ENCODE assay signal across 21 cellular contexts in the genomic region with DNA sequence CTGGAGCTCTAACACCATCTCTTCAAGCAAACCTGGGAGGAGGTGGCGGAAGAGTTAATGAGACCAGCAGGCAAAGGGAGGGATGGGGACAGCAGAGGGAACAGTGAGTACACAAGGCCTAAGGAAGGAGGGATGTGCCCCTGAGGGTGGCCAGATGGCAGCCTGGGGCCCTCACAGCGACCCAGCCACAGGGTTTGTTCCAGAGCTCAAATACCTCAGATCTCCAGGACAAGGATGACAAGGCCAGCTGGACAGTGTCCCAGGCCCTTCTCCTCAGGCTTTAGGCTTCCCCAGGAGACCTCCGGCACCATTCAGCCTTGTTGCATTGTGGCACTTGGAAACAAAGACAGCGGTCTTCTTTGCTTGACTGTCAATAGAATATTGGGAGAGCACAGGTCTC. TPM values are rescaled to one million over a fixed set of nuclear protein-coding genes. Genes with fewer than 3 reads are reported as not detected.
DNase-seq lines count a peak whose midpoint lies in the region; ATAC-seq and TF ChIP-seq lines count a peak whose summit lies in the region.
"Had no signal": no experiment of that assay in that cellular context is flagged by ENCODE, and none has a peak within 500 bp of the region (broad histone marks: within the 10 kb centered on the region; RNA-seq: fewer than 3 reads in every experiment).

No MANE protein-coding gene starts in this region.

- TF ChIP-seq CTCF in GM23338 (conservative IDR thresholded peaks at IDR 0.05; ENCODE audit: low read depth in 2 of 2): no peak
- TF ChIP-seq CTCF in CD4-positive, alpha-beta T cell (IDR thresholded peaks at IDR 0.05): no peak

- H3K27me3 ChIP-seq in BLaER1: no peaks in the 10 kb centered on the region
- no peaks in the 10 kb centered on the region for H3K27me3 ChIP-seq in GM23338 (ENCODE audit: insufficient read depth)
- H3K27me3 ChIP-seq in CD4-positive, alpha-beta T cell (ENCODE audit: control insufficient read depth, insufficient read depth, low read length): no peaks in the 10 kb centered on the region
- H3K27me3 ChIP-seq: suprapubic skin had no signal

- no peak for DNase-seq in GM23338 (ENCODE audit: low spot score)
- peak; percentile 65 for DNase-seq in cerebellum (ENCODE audit: low spot score)
- DNase-seq in midbrain (lab: John Stamatoyannopoulos, UW): peak; percentile 62
- no peak for DNase-seq in T1000 (lab: John Stamatoyannopoulos, UW)
- DNase-seq in activated CD4-positive, alpha-beta T cell treated with anti-CD3 and anti-CD28 coated beads, Interleukin-2, amount 50 U/mL, for 4 hours: no peak
- DNase-seq in CD4-positive, alpha-beta T cell: no peak
- DNase-seq: activated T-cell treated with anti-CD3 and anti-CD28 coated beads for 4 hours; cortex of kidney; NCI-H1930; NCI-H510A; stimulated activated CD4-positive, alpha-beta T cell treated with anti-CD3 and anti-CD28 coated beads, Interleukin-12 subunit alpha, Interleukin-12 subunit beta, amount 100 ng/mL, for 4 hours; stimulated activated CD8-positive, alpha-beta memory T cell treated with anti-CD3 and anti-CD28 coated beads, Interleukin-4, amount 100 ng/mL, for 48 hours had no signal

- no peaks in the 10 kb centered on the region for H3K9me3 ChIP-seq in BLaER1
- H3K9me3 ChIP-seq in CD4-positive, alpha-beta T cell (ENCODE audit: control insufficient read depth, low read length): no peaks in the 10 kb centered on the region
- H3K9me3 ChIP-seq: prostate gland, suprapubic skin had no signal

- no peak overlapping the region for H3K9ac ChIP-seq in BLaER1

- POLR2A ChIA-PET in CD4-positive, alpha-beta T cell (lab: Charles Lee): interaction anchor here (1.0 kb wide), 1 partner anchor 15 kb away, joined by 3 read pairs; a partner anchor contains a TSS

- no peak overlapping the region for H3K27ac Mint-ChIP-seq in GM23338
- no peak overlapping the region for H3K27ac Mint-ChIP-seq in CD4-positive, alpha-beta T cell

- H3K4me3 ChIP-seq in BLaER1: no peak overlapping the region
- H3K4me3 ChIP-seq in GM23338: no peak overlapping the region
- H3K4me3 ChIP-seq: K562, prostate gland, suprapubic skin had no signal

- peaks cover 11% of the 10 kb centered on the region; the same call in 2 of the 3 replicates for H3K36me3 Mint-ChIP-seq in GM23338 (ENCODE audit: low read depth)
- H3K36me3 Mint-ChIP-seq in CD4-positive, alpha-beta T cell (ENCODE audit: low read depth): peaks cover 5% of the 10 kb centered on the region

- no peaks in the 10 kb centered on the region for H3K9me2 ChIP-seq in GM23338 (ENCODE audit: insufficient read depth)

- peaks cover 49% of the 10 kb centered on the region for H3K4me1 Mint-ChIP-seq in GM23338
- peaks cover 26% of the 10 kb centered on the region for H3K4me1 Mint-ChIP-seq in CD4-positive, alpha-beta T cell (ENCODE audit: low read depth)

- CTCF ChIA-PET in CD4-positive, alpha-beta T cell (lab: Charles Lee): interaction anchor here (2.5 kb wide), 1 partner anchor 25 kb away, joined by 7 read pairs; no protein-coding TSS in a partner anchor

- ATAC-seq in GM23338 (no peak), SK-N-SH treated with all-trans-retinoic acid at 6 μM for 48 hours (no peak)
- ATAC-seq in CD4-positive, alpha-beta T cell (ENCODE audit: poor library complexity): no peak
- ATAC-seq: T-cell had no signal

- H3K79me2 ChIP-seq in GM23338 (replicated peaks; ENCODE audit: insufficient read depth): peaks cover 51% of the 10 kb centered on the region

- peaks cover 5% of the 10 kb centered on the region for H3K27me3 Mint-ChIP-seq in GM23338 (ENCODE audit: insufficient read depth, low read depth, poor library complexity)
- H3K27me3 Mint-ChIP-seq in CD4-positive, alpha-beta T cell: no peaks in the 10 kb centered on the region
- H3K27me3 Mint-ChIP-seq: T-cell had no signal

- no peak overlapping the region; the same call in 2 of the 3 replicates for H3K4me3 Mint-ChIP-seq in GM23338
- H3K4me3 Mint-ChIP-seq in CD4-positive, alpha-beta T cell: no peak overlapping the region
- H3K4me3 Mint-ChIP-seq: T-cell had no signal

- no peaks in the 10 kb centered on the region for H3K9me3 Mint-ChIP-seq in GM23338
- no peaks in the 10 kb centered on the region for H3K9me3 Mint-ChIP-seq in CD4-positive, alpha-beta T cell
- H3K9me3 Mint-ChIP-seq: T-cell had no signal

- H3K27ac ChIP-seq in BLaER1 (0 out of 2 replicates have a peak overlapping the region, but pooled peaks have one; percentile 18), GM23338 (ENCODE audit: low read depth) (peak overlapping the region; percentile 45; the same call in 1 of the 2 replicates)
- H3K27ac ChIP-seq in CD4-positive, alpha-beta T cell (ENCODE audit: low read depth, low read length): no peak overlapping the region
- H3K27ac ChIP-seq: prostate gland, suprapubic skin had no signal

- H3F3A ChIP-seq in GM23338 (replicated peaks; ENCODE audit: low read depth): peaks cover 9% of the 10 kb centered on the region; the same call in 1 of the 2 replicates

- no peak overlapping the region for H3K4me2 ChIP-seq in BLaER1
- no peak overlapping the region for H3K4me2 ChIP-seq in GM23338

- H3K36me3 ChIP-seq in BLaER1 (peaks cover 38% of the 10 kb centered on the region), GM23338 (ENCODE audit: insufficient read depth) (no peaks in the 10 kb centered on the region)
- H3K36me3 ChIP-seq: prostate gland, suprapubic skin had no signal

- H4K20me1 ChIP-seq in BLaER1: peaks cover 33% of the 10 kb centered on the region; the same call in 1 of the 2 replicates
- H4K20me1 ChIP-seq in GM23338 (replicated peaks; ENCODE audit: insufficient read depth): no peaks in the 10 kb centered on the region; the same call in 1 of the 2 replicates

- intact Hi-C loops in CD4-positive, alpha-beta T cell (cut with DNase I, micrococcal nuclease): no loop called here

- H2AFZ ChIP-seq in GM23338: no peak overlapping the region

- H3K4me1 ChIP-seq in BLaER1: peaks cover 40% of the 10 kb centered on the region
- peaks cover 33% of the 10 kb centered on the region for H3K4me1 ChIP-seq in GM23338 (ENCODE audit: insufficient read depth)
- H3K4me1 ChIP-seq: prostate gland had no signal

TF ChIP-seq in GM23338, 12 proteins besides CTCF, POLR2A, EP300 and RAD21 (continues in another document):
- TF ChIP-seq, protein P1, sequence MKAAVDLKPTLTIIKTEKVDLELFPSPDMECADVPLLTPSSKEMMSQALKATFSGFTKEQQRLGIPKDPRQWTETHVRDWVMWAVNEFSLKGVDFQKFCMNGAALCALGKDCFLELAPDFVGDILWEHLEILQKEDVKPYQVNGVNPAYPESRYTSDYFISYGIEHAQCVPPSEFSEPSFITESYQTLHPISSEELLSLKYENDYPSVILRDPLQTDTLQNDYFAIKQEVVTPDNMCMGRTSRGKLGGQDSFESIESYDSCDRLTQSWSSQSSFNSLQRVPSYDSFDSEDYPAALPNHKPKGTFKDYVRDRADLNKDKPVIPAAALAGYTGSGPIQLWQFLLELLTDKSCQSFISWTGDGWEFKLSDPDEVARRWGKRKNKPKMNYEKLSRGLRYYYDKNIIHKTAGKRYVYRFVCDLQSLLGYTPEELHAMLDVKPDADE (IDR thresholded peaks at IDR 0.05): no peak
- no peak for TF ChIP-seq ZNF114 (CRISPR knock-in tag; IDR thresholded peaks at IDR 0.05)

TF ChIP-seq in SK-N-SH treated with all-trans-retinoic acid at 6 μM for 48 hours, 23 proteins besides CTCF, POLR2A, EP300 and RAD21:
- TF ChIP-seq TCF4 (CRISPR knock-in tag; IDR thresholded peaks at IDR 0.05; ENCODE audit: borderline replicate concordance): no peak
- TF ChIP-seq OSR1 (CRISPR knock-in tag; IDR thresholded peaks at IDR 0.05): no peak
- TF ChIP-seq ZNF70 (CRISPR knock-in tag; IDR thresholded peaks at IDR 0.05): no peak
- TF ChIP-seq ZNF565 (CRISPR knock-in tag; conservative IDR thresholded peaks at IDR 0.05; ENCODE audit: low read depth): no peak
- no peak for TF ChIP-seq PPARA (CRISPR knock-in tag; IDR thresholded peaks at IDR 0.05; ENCODE audit: borderline replicate concordance)
- TF ChIP-seq, protein P2, sequence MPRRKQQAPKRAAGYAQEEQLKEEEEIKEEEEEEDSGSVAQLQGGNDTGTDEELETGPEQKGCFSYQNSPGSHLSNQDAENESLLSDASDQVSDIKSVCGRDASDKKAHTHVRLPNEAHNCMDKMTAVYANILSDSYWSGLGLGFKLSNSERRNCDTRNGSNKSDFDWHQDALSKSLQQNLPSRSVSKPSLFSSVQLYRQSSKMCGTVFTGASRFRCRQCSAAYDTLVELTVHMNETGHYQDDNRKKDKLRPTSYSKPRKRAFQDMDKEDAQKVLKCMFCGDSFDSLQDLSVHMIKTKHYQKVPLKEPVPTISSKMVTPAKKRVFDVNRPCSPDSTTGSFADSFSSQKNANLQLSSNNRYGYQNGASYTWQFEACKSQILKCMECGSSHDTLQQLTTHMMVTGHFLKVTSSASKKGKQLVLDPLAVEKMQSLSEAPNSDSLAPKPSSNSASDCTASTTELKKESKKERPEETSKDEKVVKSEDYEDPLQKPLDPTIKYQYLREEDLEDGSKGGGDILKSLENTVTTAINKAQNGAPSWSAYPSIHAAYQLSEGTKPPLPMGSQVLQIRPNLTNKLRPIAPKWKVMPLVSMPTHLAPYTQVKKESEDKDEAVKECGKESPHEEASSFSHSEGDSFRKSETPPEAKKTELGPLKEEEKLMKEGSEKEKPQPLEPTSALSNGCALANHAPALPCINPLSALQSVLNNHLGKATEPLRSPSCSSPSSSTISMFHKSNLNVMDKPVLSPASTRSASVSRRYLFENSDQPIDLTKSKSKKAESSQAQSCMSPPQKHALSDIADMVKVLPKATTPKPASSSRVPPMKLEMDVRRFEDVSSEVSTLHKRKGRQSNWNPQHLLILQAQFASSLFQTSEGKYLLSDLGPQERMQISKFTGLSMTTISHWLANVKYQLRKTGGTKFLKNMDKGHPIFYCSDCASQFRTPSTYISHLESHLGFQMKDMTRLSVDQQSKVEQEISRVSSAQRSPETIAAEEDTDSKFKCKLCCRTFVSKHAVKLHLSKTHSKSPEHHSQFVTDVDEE (CRISPR knock-in tag; IDR thresholded peaks at IDR 0.05): no peak

RNA-seq across cellular contexts. Expression of a gene that starts 14.9 kb away (rescaled TPM):
- total RNA-seq in GM23338 (2014; rRNA removed; shearing (Covaris generic)): 56.3 and 57.6 TPM in 2 replicates
- 38.2 and 39.2 TPM in 2 replicates for polyA plus RNA-seq in GM23338 (2016; fragmentation: Nextera tagmentation; extraction: Ambion mirVana)
- 12.9 TPM for total RNA-seq in cerebellum
- total RNA-seq in CD4-positive, alpha-beta T cell: 10 to 100 TPM; 19.5 to 22.4 TPM
- polyA plus RNA-seq: K562 had no signal

RNA-seq across cellular contexts. Expression of a gene that starts 32.5 kb away (rescaled TPM):
- 1.2 and 2.2 TPM in 2 replicates for total RNA-seq in GM23338 (2014; rRNA removed; shearing (Covaris generic))
- polyA plus RNA-seq in GM23338 (2016; fragmentation: Nextera tagmentation; extraction: Ambion mirVana): 0.09 and 0.37 TPM in 2 replicates
- total RNA-seq in cerebellum: 0.18 TPM
- under 1 TPM; 0.27 to 0.42 TPM for total RNA-seq in CD4-positive, alpha-beta T cell
- total RNA-seq: Daoy, fibroblast of villous mesenchyme, K562, kidney epithelial cell had no signal
- polyA plus RNA-seq: K562 had no signal

RNA-seq across cellular contexts. Expression of a gene that starts 47.5 kb away (rescaled TPM):
- total RNA-seq in GM23338 (2014; rRNA removed; shearing (Covaris generic)): 30.1 and 33.0 TPM in 2 replicates
- polyA plus RNA-seq in GM23338 (2016; fragmentation: Nextera tagmentation; extraction: Ambion mirVana): 38.1 and 40.9 TPM in 2 replicates
- total RNA-seq in cerebellum: 33.0 TPM
- total RNA-seq in CD4-positive, alpha-beta T cell: 10 to 100 TPM; 63.4 to 66.4 TPM

RNA-seq across cellular contexts. Expression of a gene that starts 49.3 kb away (rescaled TPM):
- total RNA-seq in GM23338 (2014; rRNA removed; shearing (Covaris generic)): 51.8 and 61.7 TPM in 2 replicates
- 50.4 and 50.7 TPM in 2 replicates for polyA plus RNA-seq in GM23338 (2016; fragmentation: Nextera tagmentation; extraction: Ambion mirVana)
- total RNA-seq in cerebellum: 27.0 TPM
- total RNA-seq in CD4-positive, alpha-beta T cell: 10 to 100 TPM; 28.6 to 29.5 TPM

Comparison
In these comparisons a context has a peak if more than half of its experiments do, and no peak if none do; other contexts are left out.
1. DNase-seq: peak in cerebellum (single experiment) and midbrain (single experiment); none in GM23338 (single experiment), T1000 (single experiment), activated CD4-positive, alpha-beta T cell treated with anti-CD3 and anti-CD28 coated beads, Interleukin-2, amount 50 U/mL, for 4 hours (0 of 2) and CD4-positive, alpha-beta T cell (0 of 10).